In the genomic region with DNA sequence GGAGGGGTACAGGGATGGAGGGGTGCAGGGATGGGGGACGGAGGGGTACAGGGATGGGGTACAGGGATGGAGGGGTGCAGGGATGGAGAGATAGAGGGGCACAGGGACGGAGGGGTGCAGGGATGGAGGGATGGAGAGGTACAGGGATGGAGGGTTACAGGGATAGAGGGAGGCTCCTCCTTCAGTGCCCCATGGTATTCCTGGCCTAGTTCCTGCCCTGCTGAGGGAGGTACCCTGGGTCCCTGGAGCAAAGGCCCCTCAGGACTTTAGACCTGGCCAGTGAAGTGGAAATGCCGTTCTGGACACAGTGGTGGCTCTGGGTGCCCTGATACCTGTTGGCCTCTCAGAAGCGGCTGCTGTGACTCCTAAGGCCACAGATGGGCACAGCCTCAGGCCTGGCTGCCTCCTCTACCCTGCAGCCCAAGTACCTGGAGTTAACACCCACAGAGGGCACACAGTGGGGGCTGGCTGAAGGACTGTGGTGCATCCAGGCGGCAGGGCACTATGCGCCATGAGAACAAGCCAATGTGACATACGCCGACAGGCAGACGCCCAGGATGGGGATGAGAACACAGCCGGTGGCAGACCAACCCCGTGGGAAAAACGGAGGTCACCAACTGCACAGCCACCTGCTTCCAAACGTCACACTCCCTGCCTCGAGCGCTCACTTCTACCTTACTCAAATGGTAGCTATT, we compare ENCODE assay signal across 3 cellular contexts.
TF ChIP-seq lines count a peak whose summit lies in the region.

No MANE protein-coding gene starts in this region.

TF ChIP-seq in HCT116, 20 proteins besides CTCF, POLR2A, EP300 and RAD21:
- TF ChIP-seq ZNF274 (IDR thresholded peaks at IDR 0.05; ENCODE audit: low read depth, low read length) (no peak), EZH2phosphoT487 (IDR thresholded peaks at IDR 0.05; ENCODE audit: borderline replicate concordance) (no peak), POLR2AphosphoS5 (IDR thresholded peaks at IDR 0.05; ENCODE audit: low read depth, low read length) (0 out of 2 replicates have a peak, but pooled peaks have one; percentile 13)

TF ChIP-seq in K562, 482 proteins besides CTCF, POLR2A, EP300 and RAD21 (continues in another document):
- TF ChIP-seq PHTF2 (CRISPR knock-in tag; IDR thresholded peaks at IDR 0.05) (no peak), ZSCAN32 (CRISPR knock-in tag; IDR thresholded peaks at IDR 0.05) (no peak), POLR2B (IDR thresholded peaks at IDR 0.05; ENCODE audit: low read depth, partially characterized antibody) (peak; percentile 20), LARP7 (IDR thresholded peaks at IDR 0.05) (no peak), ZNF282 (CRISPR knock-in tag; IDR thresholded peaks at IDR 0.05) (no peak), NCOA1 (IDR thresholded peaks at IDR 0.05; ENCODE audit: low read depth) (no peak), POLR2G (IDR thresholded peaks at IDR 0.05; ENCODE audit: low read depth, low read length) (peak; percentile 78), RBFOX2 (IDR thresholded peaks at IDR 0.05; ENCODE audit: low read depth, low read length) (0 out of 2 replicates have a peak, but pooled peaks have one; percentile 25)
- TF ChIP-seq, protein P1, sequence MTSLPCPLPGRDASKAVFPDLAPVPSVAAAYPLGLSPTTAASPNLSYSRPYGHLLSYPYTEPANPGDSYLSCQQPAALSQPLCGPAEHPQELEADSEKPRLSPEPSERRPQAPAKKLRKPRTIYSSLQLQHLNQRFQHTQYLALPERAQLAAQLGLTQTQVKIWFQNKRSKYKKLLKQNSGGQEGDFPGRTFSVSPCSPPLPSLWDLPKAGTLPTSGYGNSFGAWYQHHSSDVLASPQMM (CRISPR knock-in tag; IDR thresholded peaks at IDR 0.05), result no peak
- TF ChIP-seq, protein P2, sequence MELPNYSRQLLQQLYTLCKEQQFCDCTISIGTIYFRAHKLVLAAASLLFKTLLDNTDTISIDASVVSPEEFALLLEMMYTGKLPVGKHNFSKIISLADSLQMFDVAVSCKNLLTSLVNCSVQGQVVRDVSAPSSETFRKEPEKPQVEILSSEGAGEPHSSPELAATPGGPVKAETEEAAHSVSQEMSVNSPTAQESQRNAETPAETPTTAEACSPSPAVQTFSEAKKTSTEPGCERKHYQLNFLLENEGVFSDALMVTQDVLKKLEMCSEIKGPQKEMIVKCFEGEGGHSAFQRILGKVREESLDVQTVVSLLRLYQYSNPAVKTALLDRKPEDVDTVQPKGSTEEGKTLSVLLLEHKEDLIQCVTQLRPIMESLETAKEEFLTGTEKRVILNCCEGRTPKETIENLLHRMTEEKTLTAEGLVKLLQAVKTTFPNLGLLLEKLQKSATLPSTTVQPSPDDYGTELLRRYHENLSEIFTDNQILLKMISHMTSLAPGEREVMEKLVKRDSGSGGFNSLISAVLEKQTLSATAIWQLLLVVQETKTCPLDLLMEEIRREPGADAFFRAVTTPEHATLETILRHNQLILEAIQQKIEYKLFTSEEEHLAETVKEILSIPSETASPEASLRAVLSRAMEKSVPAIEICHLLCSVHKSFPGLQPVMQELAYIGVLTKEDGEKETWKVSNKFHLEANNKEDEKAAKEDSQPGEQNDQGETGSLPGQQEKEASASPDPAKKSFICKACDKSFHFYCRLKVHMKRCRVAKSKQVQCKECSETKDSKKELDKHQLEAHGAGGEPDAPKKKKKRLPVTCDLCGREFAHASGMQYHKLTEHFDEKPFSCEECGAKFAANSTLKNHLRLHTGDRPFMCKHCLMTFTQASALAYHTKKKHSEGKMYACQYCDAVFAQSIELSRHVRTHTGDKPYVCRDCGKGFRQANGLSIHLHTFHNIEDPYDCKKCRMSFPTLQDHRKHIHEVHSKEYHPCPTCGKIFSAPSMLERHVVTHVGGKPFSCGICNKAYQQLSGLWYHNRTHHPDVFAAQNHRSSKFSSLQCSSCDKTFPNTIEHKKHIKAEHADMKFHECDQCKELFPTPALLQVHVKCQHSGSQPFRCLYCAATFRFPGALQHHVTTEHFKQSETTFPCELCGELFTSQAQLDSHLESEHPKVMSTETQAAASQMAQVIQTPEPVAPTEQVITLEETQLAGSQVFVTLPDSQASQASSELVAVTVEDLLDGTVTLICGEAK (IDR thresholded peaks at IDR 0.05), result no peak
- TF ChIP-seq, protein P2 (CRISPR knock-in tag; IDR thresholded peaks at IDR 0.05), result no peak
- TF ChIP-seq, protein P3, sequence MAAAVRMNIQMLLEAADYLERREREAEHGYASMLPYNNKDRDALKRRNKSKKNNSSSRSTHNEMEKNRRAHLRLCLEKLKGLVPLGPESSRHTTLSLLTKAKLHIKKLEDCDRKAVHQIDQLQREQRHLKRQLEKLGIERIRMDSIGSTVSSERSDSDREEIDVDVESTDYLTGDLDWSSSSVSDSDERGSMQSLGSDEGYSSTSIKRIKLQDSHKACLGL (CRISPR knock-in tag; IDR thresholded peaks at IDR 0.05; ENCODE audit: borderline replicate concordance, poor library complexity, severe bottlenecking), result no peak

TF ChIP-seq in GM23338, 12 proteins besides CTCF, POLR2A, EP300 and RAD21:
- TF ChIP-seq, protein P4, sequence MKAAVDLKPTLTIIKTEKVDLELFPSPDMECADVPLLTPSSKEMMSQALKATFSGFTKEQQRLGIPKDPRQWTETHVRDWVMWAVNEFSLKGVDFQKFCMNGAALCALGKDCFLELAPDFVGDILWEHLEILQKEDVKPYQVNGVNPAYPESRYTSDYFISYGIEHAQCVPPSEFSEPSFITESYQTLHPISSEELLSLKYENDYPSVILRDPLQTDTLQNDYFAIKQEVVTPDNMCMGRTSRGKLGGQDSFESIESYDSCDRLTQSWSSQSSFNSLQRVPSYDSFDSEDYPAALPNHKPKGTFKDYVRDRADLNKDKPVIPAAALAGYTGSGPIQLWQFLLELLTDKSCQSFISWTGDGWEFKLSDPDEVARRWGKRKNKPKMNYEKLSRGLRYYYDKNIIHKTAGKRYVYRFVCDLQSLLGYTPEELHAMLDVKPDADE (IDR thresholded peaks at IDR 0.05), result no peak
- TF ChIP-seq, protein P5, sequence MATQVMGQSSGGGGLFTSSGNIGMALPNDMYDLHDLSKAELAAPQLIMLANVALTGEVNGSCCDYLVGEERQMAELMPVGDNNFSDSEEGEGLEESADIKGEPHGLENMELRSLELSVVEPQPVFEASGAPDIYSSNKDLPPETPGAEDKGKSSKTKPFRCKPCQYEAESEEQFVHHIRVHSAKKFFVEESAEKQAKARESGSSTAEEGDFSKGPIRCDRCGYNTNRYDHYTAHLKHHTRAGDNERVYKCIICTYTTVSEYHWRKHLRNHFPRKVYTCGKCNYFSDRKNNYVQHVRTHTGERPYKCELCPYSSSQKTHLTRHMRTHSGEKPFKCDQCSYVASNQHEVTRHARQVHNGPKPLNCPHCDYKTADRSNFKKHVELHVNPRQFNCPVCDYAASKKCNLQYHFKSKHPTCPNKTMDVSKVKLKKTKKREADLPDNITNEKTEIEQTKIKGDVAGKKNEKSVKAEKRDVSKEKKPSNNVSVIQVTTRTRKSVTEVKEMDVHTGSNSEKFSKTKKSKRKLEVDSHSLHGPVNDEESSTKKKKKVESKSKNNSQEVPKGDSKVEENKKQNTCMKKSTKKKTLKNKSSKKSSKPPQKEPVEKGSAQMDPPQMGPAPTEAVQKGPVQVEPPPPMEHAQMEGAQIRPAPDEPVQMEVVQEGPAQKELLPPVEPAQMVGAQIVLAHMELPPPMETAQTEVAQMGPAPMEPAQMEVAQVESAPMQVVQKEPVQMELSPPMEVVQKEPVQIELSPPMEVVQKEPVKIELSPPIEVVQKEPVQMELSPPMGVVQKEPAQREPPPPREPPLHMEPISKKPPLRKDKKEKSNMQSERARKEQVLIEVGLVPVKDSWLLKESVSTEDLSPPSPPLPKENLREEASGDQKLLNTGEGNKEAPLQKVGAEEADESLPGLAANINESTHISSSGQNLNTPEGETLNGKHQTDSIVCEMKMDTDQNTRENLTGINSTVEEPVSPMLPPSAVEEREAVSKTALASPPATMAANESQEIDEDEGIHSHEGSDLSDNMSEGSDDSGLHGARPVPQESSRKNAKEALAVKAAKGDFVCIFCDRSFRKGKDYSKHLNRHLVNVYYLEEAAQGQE (IDR thresholded peaks at IDR 0.05; ENCODE audit: unreplicated experiment), result no peak
- TF ChIP-seq CREB1 (CRISPR knock-in tag; IDR thresholded peaks at IDR 0.05; ENCODE audit: low read depth) (no peak), ZNF331 (CRISPR knock-in tag; IDR thresholded peaks at IDR 0.05; ENCODE audit: low read depth) (no peak), NANOG (IDR thresholded peaks at IDR 0.05; ENCODE audit: borderline replicate concordance) (no peak), EZH2phosphoT487 (IDR thresholded peaks at IDR 0.05; ENCODE audit: unreplicated experiment) (no peak), EZH2 (IDR thresholded peaks at IDR 0.05; ENCODE audit: low read depth, unreplicated experiment) (no peak), JUNB (IDR thresholded peaks at IDR 0.05; ENCODE audit: unreplicated experiment) (no peak), POLR2AphosphoS5 (IDR thresholded peaks at IDR 0.05; ENCODE audit: low read depth) (no peak), ZNF114 (CRISPR knock-in tag; IDR thresholded peaks at IDR 0.05) (no peak), STAT1 (IDR thresholded peaks at IDR 0.05; ENCODE audit: unreplicated experiment) (no peak)
- TF ChIP-seq, protein P6, sequence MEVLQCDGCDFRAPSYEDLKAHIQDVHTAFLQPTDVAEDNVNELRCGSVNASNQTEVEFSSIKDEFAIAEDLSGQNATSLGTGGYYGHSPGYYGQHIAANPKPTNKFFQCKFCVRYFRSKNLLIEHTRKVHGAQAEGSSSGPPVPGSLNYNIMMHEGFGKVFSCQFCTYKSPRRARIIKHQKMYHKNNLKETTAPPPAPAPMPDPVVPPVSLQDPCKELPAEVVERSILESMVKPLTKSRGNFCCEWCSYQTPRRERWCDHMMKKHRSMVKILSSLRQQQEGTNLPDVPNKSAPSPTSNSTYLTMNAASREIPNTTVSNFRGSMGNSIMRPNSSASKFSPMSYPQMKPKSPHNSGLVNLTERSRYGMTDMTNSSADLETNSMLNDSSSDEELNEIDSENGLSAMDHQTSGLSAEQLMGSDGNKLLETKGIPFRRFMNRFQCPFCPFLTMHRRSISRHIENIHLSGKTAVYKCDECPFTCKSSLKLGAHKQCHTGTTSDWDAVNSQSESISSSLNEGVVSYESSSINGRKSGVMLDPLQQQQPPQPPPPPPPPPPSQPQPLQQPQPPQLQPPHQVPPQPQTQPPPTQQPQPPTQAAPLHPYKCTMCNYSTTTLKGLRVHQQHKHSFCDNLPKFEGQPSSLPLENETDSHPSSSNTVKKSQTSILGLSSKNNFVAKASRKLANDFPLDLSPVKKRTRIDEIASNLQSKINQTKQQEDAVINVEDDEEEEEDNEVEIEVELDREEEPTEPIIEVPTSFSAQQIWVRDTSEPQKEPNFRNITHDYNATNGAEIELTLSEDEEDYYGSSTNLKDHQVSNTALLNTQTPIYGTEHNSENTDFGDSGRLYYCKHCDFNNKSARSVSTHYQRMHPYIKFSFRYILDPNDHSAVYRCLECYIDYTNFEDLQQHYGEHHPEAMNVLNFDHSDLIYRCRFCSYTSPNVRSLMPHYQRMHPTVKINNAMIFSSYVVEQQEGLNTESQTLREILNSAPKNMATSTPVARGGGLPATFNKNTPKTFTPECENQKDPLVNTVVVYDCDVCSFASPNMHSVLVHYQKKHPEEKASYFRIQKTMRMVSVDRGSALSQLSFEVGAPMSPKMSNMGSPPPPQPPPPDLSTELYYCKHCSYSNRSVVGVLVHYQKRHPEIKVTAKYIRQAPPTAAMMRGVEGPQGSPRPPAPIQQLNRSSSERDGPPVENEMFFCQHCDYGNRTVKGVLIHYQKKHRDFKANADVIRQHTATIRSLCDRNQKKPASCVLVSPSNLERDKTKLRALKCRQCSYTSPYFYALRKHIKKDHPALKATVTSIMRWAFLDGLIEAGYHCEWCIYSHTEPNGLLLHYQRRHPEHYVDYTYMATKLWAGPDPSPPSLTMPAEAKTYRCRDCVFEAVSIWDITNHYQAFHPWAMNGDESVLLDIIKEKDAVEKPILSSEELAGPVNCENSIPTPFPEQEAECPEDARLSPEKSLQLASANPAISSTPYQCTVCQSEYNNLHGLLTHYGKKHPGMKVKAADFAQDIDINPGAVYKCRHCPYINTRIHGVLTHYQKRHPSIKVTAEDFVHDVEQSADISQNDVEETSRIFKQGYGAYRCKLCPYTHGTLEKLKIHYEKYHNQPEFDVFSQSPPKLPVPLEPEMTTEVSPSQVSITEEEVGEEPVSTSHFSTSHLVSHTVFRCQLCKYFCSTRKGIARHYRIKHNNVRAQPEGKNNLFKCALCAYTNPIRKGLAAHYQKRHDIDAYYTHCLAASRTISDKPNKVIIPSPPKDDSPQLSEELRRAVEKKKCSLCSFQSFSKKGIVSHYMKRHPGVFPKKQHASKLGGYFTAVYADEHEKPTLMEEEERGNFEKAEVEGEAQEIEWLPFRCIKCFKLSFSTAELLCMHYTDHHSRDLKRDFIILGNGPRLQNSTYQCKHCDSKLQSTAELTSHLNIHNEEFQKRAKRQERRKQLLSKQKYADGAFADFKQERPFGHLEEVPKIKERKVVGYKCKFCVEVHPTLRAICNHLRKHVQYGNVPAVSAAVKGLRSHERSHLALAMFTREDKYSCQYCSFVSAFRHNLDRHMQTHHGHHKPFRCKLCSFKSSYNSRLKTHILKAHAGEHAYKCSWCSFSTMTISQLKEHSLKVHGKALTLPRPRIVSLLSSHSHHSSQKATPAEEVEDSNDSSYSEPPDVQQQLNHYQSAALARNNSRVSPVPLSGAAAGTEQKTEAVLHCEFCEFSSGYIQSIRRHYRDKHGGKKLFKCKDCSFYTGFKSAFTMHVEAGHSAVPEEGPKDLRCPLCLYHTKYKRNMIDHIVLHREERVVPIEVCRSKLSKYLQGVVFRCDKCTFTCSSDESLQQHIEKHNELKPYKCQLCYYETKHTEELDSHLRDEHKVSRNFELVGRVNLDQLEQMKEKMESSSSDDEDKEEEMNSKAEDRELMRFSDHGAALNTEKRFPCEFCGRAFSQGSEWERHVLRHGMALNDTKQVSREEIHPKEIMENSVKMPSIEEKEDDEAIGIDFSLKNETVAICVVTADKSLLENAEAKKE (CRISPR knock-in tag; IDR thresholded peaks at IDR 0.05), result no peak
